8 cellular contexts compared by ENCODE assay signal in the genomic region with DNA sequence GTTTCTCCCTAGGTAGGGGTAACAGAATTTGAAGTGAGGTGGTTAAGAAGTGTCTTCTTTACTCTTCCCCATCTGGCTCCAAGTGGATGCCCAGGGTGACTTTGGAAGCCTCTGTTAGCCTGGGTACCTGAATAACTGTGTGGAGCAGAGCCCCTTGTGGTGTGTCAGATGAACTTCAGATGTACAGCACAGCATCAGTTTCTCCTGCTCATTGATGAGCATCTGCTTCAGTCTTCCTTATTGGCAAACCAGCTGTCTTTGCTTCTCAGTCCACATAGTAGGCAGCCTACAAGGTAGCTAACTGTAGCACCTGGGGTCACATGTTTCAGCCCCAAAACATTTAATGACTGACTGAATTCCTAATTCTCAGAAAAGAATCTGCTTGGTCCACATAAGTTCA. TPM values are rescaled to one million over a fixed set of nuclear protein-coding genes. Genes with fewer than 3 reads are reported as not detected.
DNase-seq lines count a peak whose midpoint lies in the region; ATAC-seq and TF ChIP-seq lines count a peak whose summit lies in the region.

No MANE protein-coding gene starts in this region.

- no peaks in the 10 kb centered on the region for H3K79me2 ChIP-seq in PC-3 (ENCODE audit: low read length)

- no peaks in the 10 kb centered on the region for H3K36me3 ChIP-seq in cardiac muscle cell
- no peaks in the 10 kb centered on the region for H3K36me3 ChIP-seq in PC-3 (ENCODE audit: low read depth, low read length)

- no peaks in the 10 kb centered on the region for H3K9me2 ChIP-seq in PC-3 (replicated peaks; ENCODE audit: low read length)

- H3K27ac ChIP-seq in cardiac muscle cell (no peak overlapping the region), PC-3 (ENCODE audit: low read length) (no peak overlapping the region)

- peak; percentile 71 for TF ChIP-seq CTCF in cardiac muscle cell (IDR thresholded peaks at IDR 0.05; ENCODE audit: low read depth, low read length)
- TF ChIP-seq CTCF in PC-3 (conservative IDR thresholded peaks at IDR 0.05; ENCODE audit: low read depth, low read length) = peak; percentile 67

- no peaks in the 10 kb centered on the region for H3K27me3 ChIP-seq in cardiac muscle cell
- H3K27me3 ChIP-seq in PC-3 (ENCODE audit: low read length) = no peaks in the 10 kb centered on the region

- no peak overlapping the region for H3K4me2 ChIP-seq in PC-3 (ENCODE audit: low read length)

- POLR2A ChIA-PET in PC-3 (lab: Charles Lee; ENCODE audit: unreplicated experiment) = no interaction called here

- H2AFZ ChIP-seq in PC-3 (ENCODE audit: low read length) = no peak overlapping the region

- no peaks in the 10 kb centered on the region for H3F3A ChIP-seq in PC-3 (ENCODE audit: low read length, unreplicated experiment)

- no TSS peak for BruUV-seq in PC-3 (replicated peaks; lab: Mats Ljungman, UMichigan)

- intact Hi-C loops in left ventricle myocardium superior (cut with micrococcal nuclease) = no loop called here
- intact Hi-C loops in PC-3 (cut with micrococcal nuclease) = loop anchor here (5.0 kb wide), 1 partner anchor 52 kb away; no protein-coding TSS in a partner anchor

- ATAC-seq in left ventricle myocardium superior = no peak
- peak; percentile 68 for ATAC-seq in HG02642 (IDR thresholded peaks at IDR 0.05; ENCODE audit: poor library complexity, unreplicated experiment)
- peak; percentile 60; the same call in 1 of the 2 replicates for ATAC-seq in PC-3

- no peak overlapping the region for H3K9ac ChIP-seq in PC-3 (ENCODE audit: low read length)

- DNase-seq in cardiac muscle cell (ENCODE audit: low read depth in 1 of 2, low spot score in 1 of 2) (peak; percentile 50 to 53), left ventricle myocardium superior (no peak), PC-3 (peak; percentile 45), fibroblast of peridontal ligament (ENCODE audit: extremely low read depth) (peak; percentile 9), NCI-H2227 treated with DMSO at 0.1 percent for 48 hours (lab: John Stamatoyannopoulos, UW) (no peak), KG1 (lab: John Stamatoyannopoulos, UW) (no peak)
- no peak for DNase-seq in stimulated activated naive CD4-positive, alpha-beta T cell treated with Interleukin-2 at 50 U/mL for 16 hours (lab: John Stamatoyannopoulos, UW)

- no peaks in the 10 kb centered on the region for H3K9me3 ChIP-seq in cardiac muscle cell (ENCODE audit: low read depth)
- no peaks in the 10 kb centered on the region for H3K9me3 ChIP-seq in PC-3 (ENCODE audit: low read length)

- H3K4me1 ChIP-seq in cardiac muscle cell (ENCODE audit: low read depth) = no peaks in the 10 kb centered on the region
- H3K4me1 ChIP-seq in PC-3 (ENCODE audit: insufficient read depth, low read length) = peaks cover 21% of the 10 kb centered on the region

- H3K4me3 ChIP-seq in cardiac muscle cell (no peak overlapping the region), PC-3 (ENCODE audit: low read length) (no peak overlapping the region)

- no peaks in the 10 kb centered on the region for H4K20me1 ChIP-seq in PC-3 (ENCODE audit: low read length)

- CTCF ChIA-PET in PC-3 (lab: Charles Lee) = no interaction called here

RNA-seq across cellular contexts. Expression of gene ATP8B1, which starts 56.2 kb away (rescaled TPM):
- total RNA-seq in cardiac muscle cell = 0.11 and 0.21 TPM in 2 replicates
- 0.17 TPM in 1 of 2 replicates, not detected in the other for polyA plus RNA-seq in cardiac muscle cell
- total RNA-seq in left ventricle myocardium superior = 4.0 TPM
- 18.4 and 24.8 TPM in 2 replicates for total RNA-seq in PC-3 (2014; rRNA removed)

Comparison
In these comparisons a context has a peak if more than half of its experiments do, and no peak if none do; other contexts are left out.
1. DNase-seq: peak in cardiac muscle cell (2 of 2), PC-3 (single experiment) and fibroblast of peridontal ligament (single experiment); none in left ventricle myocardium superior (single experiment), stimulated activated naive CD4-positive, alpha-beta T cell treated with Interleukin-2 at 50 U/mL for 16 hours (single experiment), NCI-H2227 treated with DMSO at 0.1 percent for 48 hours (single experiment) and KG1 (single experiment).